In genomic region chr1:59570524-59570923, GRCh38 we compare ENCODE assay signal across 8 cellular contexts.
DNase-seq lines count a peak whose midpoint lies in the region; ATAC-seq and TF ChIP-seq lines count a peak whose summit lies in the region.

No MANE protein-coding gene starts in this region.

- peaks cover 5% of the 10 kb centered on the region for H3K36me3 Mint-ChIP-seq in MCF 10A (ENCODE audit: insufficient read depth, unreplicated experiment)

- DNase-seq in Right ventricle myocardium inferior (ENCODE audit: missing footprints) = no peak
- DNase-seq in right atrium auricular region (ENCODE audit: low spot score) = no peak
- peak; percentile 84 for DNase-seq in fibroblast of villous mesenchyme (ENCODE audit: low read depth)
- no peak for DNase-seq in RWPE1 (ENCODE audit: low spot score)
- DNase-seq in Karpas-422 = no peak
- DNase-seq in MCF 10A (ENCODE audit: unreplicated experiment) = no peak

- no peak overlapping the region for H3K9ac ChIP-seq in SU-DHL-6 (ENCODE audit: low read length)
- H3K9ac ChIP-seq in Karpas-422 (ENCODE audit: low read length) = no peak overlapping the region

- no peak overlapping the region for H3K27ac Mint-ChIP-seq in MCF 10A (ENCODE audit: low read depth, unreplicated experiment)

- CTCF ChIA-PET in RWPE1 (lab: Yijun Ruan, JAX) = interaction anchor here (0.8 kb wide), 1 partner anchor 103 kb away, joined by 6 read pairs; no protein-coding TSS in a partner anchor
- CTCF ChIA-PET in MCF 10A (lab: Yijun Ruan, JAX) = interaction anchor here (1.3 kb wide), 1 partner anchor 170 kb away, joined by 3 read pairs; no protein-coding TSS in a partner anchor

- no peak overlapping the region for H3K4me3 Mint-ChIP-seq in MCF 10A (ENCODE audit: unreplicated experiment)

- H3K27me3 Mint-ChIP-seq in MCF 10A (ENCODE audit: insufficient read depth, unreplicated experiment) = no peaks in the 10 kb centered on the region

- no TSS peak for BruUV-seq in MCF 10A (replicated peaks; lab: Mats Ljungman, UMichigan)

- POLR2A ChIA-PET in RWPE1 (lab: Yijun Ruan, JAX; ENCODE audit: low non-redundant PET) (no interaction called here), MCF 10A (lab: Yijun Ruan, JAX) (no interaction called here)

- H2AFZ ChIP-seq in SU-DHL-6 (ENCODE audit: low read depth, low read length, severe bottlenecking) (no peak overlapping the region), Karpas-422 (ENCODE audit: low read length) (no peak overlapping the region)

- H3K4me3 ChIP-seq in right atrium auricular region = no peak overlapping the region
- no peak overlapping the region for H3K4me3 ChIP-seq in SU-DHL-6 (ENCODE audit: insufficient read depth, low read length, poor library complexity, severe bottlenecking)
- H3K4me3 ChIP-seq in fibroblast of villous mesenchyme (ENCODE audit: low read depth, low read length) = no peak overlapping the region
- H3K4me3 ChIP-seq in Karpas-422 (ENCODE audit: low read length) = no peak overlapping the region

- no peaks in the 10 kb centered on the region for H3K79me2 ChIP-seq in SU-DHL-6 (ENCODE audit: insufficient read depth, low read length)
- H3K79me2 ChIP-seq in Karpas-422 (ENCODE audit: low read length) = no peaks in the 10 kb centered on the region

- H3K27me3 ChIP-seq in right atrium auricular region (no peaks in the 10 kb centered on the region), SU-DHL-6 (ENCODE audit: low read length) (no peaks in the 10 kb centered on the region), Karpas-422 (ENCODE audit: low read length) (no peaks in the 10 kb centered on the region)

- H3K9me3 Mint-ChIP-seq in MCF 10A (ENCODE audit: unreplicated experiment) = peaks cover 15% of the 10 kb centered on the region

- peak; percentile 50 for ATAC-seq in Right ventricle myocardium inferior
- peak; percentile 95 for ATAC-seq in HG03354 (IDR thresholded peaks at IDR 0.05; ENCODE audit: poor library complexity, severe bottlenecking, unreplicated experiment)

- H4K20me1 ChIP-seq in SU-DHL-6 (ENCODE audit: low read depth, low read length) (no peaks in the 10 kb centered on the region), Karpas-422 (ENCODE audit: insufficient read depth, low read depth, low read length) (no peaks in the 10 kb centered on the region)

- no peaks in the 10 kb centered on the region for H3K9me3 ChIP-seq in right atrium auricular region
- H3K9me3 ChIP-seq in SU-DHL-6 (ENCODE audit: insufficient read depth, low read length) = no peaks in the 10 kb centered on the region
- H3K9me3 ChIP-seq in Karpas-422 (ENCODE audit: low read length) = no peaks in the 10 kb centered on the region

- H3K4me2 ChIP-seq in SU-DHL-6 (ENCODE audit: low read depth, low read length, poor library complexity, severe bottlenecking) (peak overlapping the region; percentile 31), Karpas-422 (ENCODE audit: low read depth, low read length, poor library complexity, severe bottlenecking) (no peak overlapping the region)

- intact Hi-C loops in Right ventricle myocardium inferior (cut with DNase I) (no loop called here), MCF 10A (cut with micrococcal nuclease) (loop anchor here (5.0 kb wide), 1 partner anchor 273 kb away; the partner anchor contains the start of gene FGGY)

- H3K27ac ChIP-seq in right atrium auricular region (no peak overlapping the region), SU-DHL-6 (ENCODE audit: low read depth, low read length) (no peak overlapping the region), RWPE1 (no peak overlapping the region), Karpas-422 (ENCODE audit: low read length) (no peak overlapping the region)

- TF ChIP-seq CTCF in right atrium auricular region (IDR thresholded peaks at IDR 0.05) (no peak), SU-DHL-6 (IDR thresholded peaks at IDR 0.05; ENCODE audit: insufficient read depth, low read length, poor library complexity, severe bottlenecking) (no peak), fibroblast of villous mesenchyme (IDR thresholded peaks at IDR 0.05; ENCODE audit: insufficient read depth, low read depth, low read length) (no peak), RWPE1 (conservative IDR thresholded peaks at IDR 0.05; ENCODE audit: low read depth) (no peak), MCF 10A (IDR thresholded peaks at IDR 0.05; ENCODE audit: unreplicated experiment) (no peak)

- H3K9me2 ChIP-seq in SU-DHL-6 (replicated peaks; ENCODE audit: insufficient read depth, low read length) (no peaks in the 10 kb centered on the region), Karpas-422 (replicated peaks; ENCODE audit: insufficient read depth, low read length) (no peaks in the 10 kb centered on the region)

- H3K4me1 ChIP-seq in right atrium auricular region (no peaks in the 10 kb centered on the region), Karpas-422 (ENCODE audit: low read length) (no peaks in the 10 kb centered on the region)

- H3F3A ChIP-seq in SU-DHL-6 (ENCODE audit: insufficient read depth) = no peaks in the 10 kb centered on the region

- no peaks in the 10 kb centered on the region for H3K36me3 ChIP-seq in right atrium auricular region
- no peaks in the 10 kb centered on the region for H3K36me3 ChIP-seq in SU-DHL-6 (ENCODE audit: low read length)
- H3K36me3 ChIP-seq in Karpas-422 (ENCODE audit: insufficient read depth, low read length) = no peaks in the 10 kb centered on the region

- H3K4me1 Mint-ChIP-seq in MCF 10A (ENCODE audit: insufficient read depth, unreplicated experiment) = peaks cover 5% of the 10 kb centered on the region
